ENCODE assay signal across 25 cellular contexts in the genomic region with DNA sequence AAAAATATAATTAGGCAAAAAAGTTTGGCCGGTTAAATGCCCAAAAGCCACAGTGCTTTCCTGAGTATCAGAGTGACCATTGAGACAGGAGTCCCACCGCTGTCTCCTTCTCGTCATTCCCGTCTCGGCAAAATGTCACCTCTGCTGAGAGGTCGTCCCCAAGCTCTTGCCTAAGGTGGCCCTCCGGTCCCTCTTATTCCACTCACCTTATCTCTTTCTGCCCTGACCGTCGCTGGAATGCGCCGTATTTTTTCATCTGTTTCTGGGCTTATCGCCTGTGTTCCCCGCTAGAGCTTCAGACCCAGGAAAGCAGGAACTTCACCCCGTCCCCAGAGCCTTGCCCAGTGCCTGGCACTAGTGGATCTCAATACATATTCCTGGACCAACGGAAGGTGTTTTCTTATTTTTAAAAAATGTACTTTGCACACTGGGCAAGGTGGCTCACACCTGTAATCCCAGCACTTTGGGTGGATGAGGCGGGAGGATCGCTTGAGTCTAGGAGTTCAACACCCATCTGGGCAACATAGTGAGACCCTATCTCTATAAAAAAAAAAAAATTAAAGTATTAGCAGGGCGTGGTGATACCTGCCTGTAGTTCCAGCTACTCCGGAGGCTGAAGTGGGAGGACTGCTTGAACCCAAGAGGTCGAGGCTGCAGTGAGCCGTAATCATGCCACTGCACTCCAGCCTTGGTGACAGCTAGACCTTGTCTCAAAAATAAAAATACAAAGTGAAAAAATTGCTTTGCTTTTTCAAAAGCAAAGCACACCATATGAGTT.
A peak's percentile ranks its signal among the peaks of the same experiment; 100 is the strongest.
DNase-seq lines count a peak whose midpoint lies in the region; ATAC-seq, FAIRE-seq and TF ChIP-seq lines count a peak whose summit lies in the region.
"Had no signal": no experiment of that assay in that cellular context is flagged by ENCODE, and none has a peak within 500 bp of the region (broad histone marks: within the 10 kb centered on the region; RNA-seq: fewer than 3 reads in every experiment).

No MANE protein-coding gene starts in this region.

- peak overlapping the region; percentile 74 for H3K27ac Mint-ChIP-seq in activated CD4-positive, alpha-beta T cell treated with anti-CD3 and anti-CD28 coated beads, Interleukin-2, amount 10 ng/mL, durations not matched to agents 7 days and 5 days
- peak overlapping the region; percentile 40 for H3K27ac Mint-ChIP-seq in CD4-positive, alpha-beta T cell
- H3K27ac Mint-ChIP-seq in neural progenitor cell (peak overlapping the region; percentile 68), mesothelial cell of epicardium (no peak overlapping the region)

- H3K4me3 Mint-ChIP-seq in activated CD4-positive, alpha-beta T cell treated with anti-CD3 and anti-CD28 coated beads, Interleukin-2, amount 10 ng/mL, durations not matched to agents 7 days and 5 days = no peak overlapping the region
- H3K4me3 Mint-ChIP-seq in CD4-positive, alpha-beta T cell = no peak overlapping the region
- no peak overlapping the region for H3K4me3 Mint-ChIP-seq in neural progenitor cell
- no peak overlapping the region for H3K4me3 Mint-ChIP-seq in mesothelial cell of epicardium

- H3K36me3 Mint-ChIP-seq in activated CD4-positive, alpha-beta T cell treated with anti-CD3 and anti-CD28 coated beads, Interleukin-2, amount 10 ng/mL, durations not matched to agents 7 days and 5 days (ENCODE audit: low read depth) = no peaks in the 10 kb centered on the region
- H3K36me3 Mint-ChIP-seq in CD4-positive, alpha-beta T cell (ENCODE audit: low read depth) = no peaks in the 10 kb centered on the region
- no peaks in the 10 kb centered on the region for H3K36me3 Mint-ChIP-seq in neural progenitor cell
- H3K36me3 Mint-ChIP-seq in mesothelial cell of epicardium = no peaks in the 10 kb centered on the region

- H3K27me3 ChIP-seq in CD4-positive, alpha-beta T cell (ENCODE audit: control insufficient read depth, insufficient read depth, low read length) = no peaks in the 10 kb centered on the region
- H3K27me3 ChIP-seq in K562 (ENCODE audit: control insufficient read depth in 2 of 2, insufficient read depth in 2 of 2, low read length in 2 of 2) (no peaks in the 10 kb centered on the region), neural progenitor cell (no peaks in the 10 kb centered on the region)
- H3K27me3 ChIP-seq: esophagus muscularis mucosa had no signal

- H3K4me2 ChIP-seq in K562 (ENCODE audit: insufficient read depth, low read length) (peak overlapping the region; percentile 61), neural progenitor cell (no peak overlapping the region)

- H3K4me3 ChIP-seq in K562 = no peak overlapping the region
- no peak overlapping the region for H3K4me3 ChIP-seq in neural progenitor cell
- H3K4me3 ChIP-seq: esophagus muscularis mucosa, lower lobe of right lung had no signal

- no peaks in the 10 kb centered on the region for H3K79me2 ChIP-seq in K562 (ENCODE audit: control insufficient read depth, insufficient read depth, low read length)
- no peaks in the 10 kb centered on the region for H3K79me2 ChIP-seq in neural progenitor cell (ENCODE audit: low read depth)

- ATAC-seq in CD4-positive, alpha-beta T cell (ENCODE audit: poor library complexity) = no peak
- ATAC-seq in K562 = peak; percentile 28
- ATAC-seq: lower lobe of right lung, Right ventricle myocardium inferior, sciatic nerve had no signal

- H3K9me1 ChIP-seq in K562 (ENCODE audit: control insufficient read depth, insufficient read depth, low read length) = no peaks in the 10 kb centered on the region

- POLR2A ChIA-PET in activated CD4-positive, alpha-beta T cell treated with anti-CD3 and anti-CD28 coated beads, Interleukin-2, amount 10 ng/mL, durations not matched to agents 7 days and 5 days (lab: Charles Lee) = no interaction called here
- POLR2A ChIA-PET in CD4-positive, alpha-beta T cell (lab: Charles Lee) = interaction anchor here (0.6 to 1.2 kb wide), 2 partner anchors 8 to 1768 kb away, joined by 3 to 4 read pairs; no protein-coding TSS in a partner anchor
- POLR2A ChIA-PET in K562 (lab: Yijun Ruan, JAX) = interaction anchor here (0.6 to 1.0 kb wide), 5 partner anchors 40 to 209 kb away, joined by 3 to 4 read pairs (median 3); no protein-coding TSS in a partner anchor

- no peak for TF ChIP-seq EP300 in K562 (IDR thresholded peaks at IDR 0.05; ENCODE audit: low read length)

- TF ChIP-seq POLR2A in K562 (conservative IDR thresholded peaks at IDR 0.05) = no peak

- no peak for DNase-seq in activated CD4-positive, alpha-beta T cell treated with anti-CD3 and anti-CD28 coated beads, Interleukin-2, amount 10 ng/mL, durations not matched to agents 7 days and 5 days
- no peak for DNase-seq in activated CD4-positive, alpha-beta T cell treated with anti-CD3 and anti-CD28 coated beads for 1 hour
- no peak for DNase-seq in CD4-positive, alpha-beta T cell
- DNase-seq in K562 (ENCODE audit: extremely low read depth in 1 of 4, low spot score in 3 of 4) (peak; percentile 51 to 75 (median 70)), neural progenitor cell (ENCODE audit: low spot score) (no peak), mesothelial cell of epicardium (ENCODE audit: low spot score in 2 of 2, unreplicated experiment in 2 of 2) (no peak), iPS-NIHi11 (ENCODE audit: low spot score) (no peak), NCI-H446 treated with DMSO at 0.1 percent for 48 hours (lab: John Stamatoyannopoulos, UW) (no peak)
- DNase-seq: activated naive CD4-positive, alpha-beta T cell; aorta; cerebellar nuclear complex; effector CD4-positive, alpha-beta T cell; Kasumi-1; lower lobe of right lung; NCI-H1092; NCI-H2081 had no signal

- no peaks in the 10 kb centered on the region for H3K9me3 Mint-ChIP-seq in activated CD4-positive, alpha-beta T cell treated with anti-CD3 and anti-CD28 coated beads, Interleukin-2, amount 10 ng/mL, durations not matched to agents 7 days and 5 days
- no peaks in the 10 kb centered on the region for H3K9me3 Mint-ChIP-seq in CD4-positive, alpha-beta T cell
- H3K9me3 Mint-ChIP-seq in neural progenitor cell (no peaks in the 10 kb centered on the region), mesothelial cell of epicardium (no peaks in the 10 kb centered on the region)

- TF ChIP-seq CTCF in CD4-positive, alpha-beta T cell (IDR thresholded peaks at IDR 0.05) = no peak
- TF ChIP-seq CTCF in K562 (IDR thresholded peaks at IDR 0.05 in 2 of 3, conservative IDR thresholded peaks at IDR 0.05 in 1 of 3; ENCODE audit: insufficient read depth in 2 of 3, low read depth in 1 of 3, low read length in 3 of 3) = no peak
- no peak for TF ChIP-seq CTCF in neural progenitor cell (IDR thresholded peaks at IDR 0.05)
- TF ChIP-seq CTCF in mesothelial cell of epicardium (IDR thresholded peaks at IDR 0.05; ENCODE audit: unreplicated experiment) = no peak

- 15% methylated on average over 21 of the region's 21 CpGs for WGBS in K562 (ENCODE audit: insufficient coverage, low coverage, missing lambda C conversion rate)

- peaks cover 51 to 58% of the 10 kb centered on the region in 2 experiments for H3K4me1 ChIP-seq in K562 (replicated peaks in 1 of 2; ENCODE audit: control insufficient read depth in 2 of 2, insufficient read depth in 2 of 2, low read length in 2 of 2)
- no peaks in the 10 kb centered on the region for H3K4me1 ChIP-seq in neural progenitor cell

- CTCF ChIA-PET in activated CD4-positive, alpha-beta T cell treated with anti-CD3 and anti-CD28 coated beads, Interleukin-2, amount 10 ng/mL, durations not matched to agents 7 days and 5 days (lab: Charles Lee) = interaction anchor here (0.6 to 1.9 kb wide), 3 partner anchors 12 to 162 kb away, joined by 3 to 7 read pairs (median 5); no protein-coding TSS in a partner anchor
- CTCF ChIA-PET in CD4-positive, alpha-beta T cell (lab: Charles Lee) = no interaction called here
- CTCF ChIA-PET in K562 (lab: Yijun Ruan, JAX; ENCODE audit: low intra/inter-chr PET ratio) = no interaction called here

- peak overlapping the region; percentile 68; the same call in 1 of the 2 replicates for H2AFZ ChIP-seq in K562 (ENCODE audit: low read depth, low read length)
- no peak overlapping the region for H2AFZ ChIP-seq in neural progenitor cell (replicated peaks)

- no peak overlapping the region for H3K27ac ChIP-seq in CD4-positive, alpha-beta T cell (ENCODE audit: low read depth, low read length)
- no peak overlapping the region; the same call in 2 of the 3 replicates for H3K27ac ChIP-seq in K562 (ENCODE audit: extremely low read depth, low read depth, low read length)
- no peak overlapping the region for H3K27ac ChIP-seq in neural progenitor cell
- H3K27ac ChIP-seq: C4-2B, esophagus muscularis mucosa, lower lobe of right lung had no signal

- BruUV-seq in K562 (replicated peaks; lab: Mats Ljungman, UMichigan) = no TSS peak

- no peaks in the 10 kb centered on the region for H3K27me3 Mint-ChIP-seq in activated CD4-positive, alpha-beta T cell treated with anti-CD3 and anti-CD28 coated beads, Interleukin-2, amount 10 ng/mL, durations not matched to agents 7 days and 5 days
- H3K27me3 Mint-ChIP-seq in CD4-positive, alpha-beta T cell = no peaks in the 10 kb centered on the region
- H3K27me3 Mint-ChIP-seq in neural progenitor cell (ENCODE audit: insufficient read depth, low read depth) (peaks cover 14% of the 10 kb centered on the region), mesothelial cell of epicardium (ENCODE audit: low read depth) (no peaks in the 10 kb centered on the region)

- H3K9ac ChIP-seq in K562 (ENCODE audit: insufficient read depth in 1 of 2, low read depth in 2 of 2, low read length in 2 of 2) (no peak overlapping the region), neural progenitor cell (no peak overlapping the region)

- H4K20me1 ChIP-seq in K562 (replicated peaks; ENCODE audit: control insufficient read depth, insufficient read depth, low read length) (no peaks in the 10 kb centered on the region), neural progenitor cell (ENCODE audit: low read depth) (no peaks in the 10 kb centered on the region)

- in situ Hi-C loops in K562 (cut with MboI) = no loop called here

- no peaks in the 10 kb centered on the region for H3F3A ChIP-seq in neural progenitor cell (ENCODE audit: low read depth)

- TF ChIP-seq RAD21 in K562 (CRISPR knock-in tag; conservative IDR thresholded peaks at IDR 0.05 in 1 of 2, IDR thresholded peaks at IDR 0.05 in 1 of 2) = no peak

- FAIRE-seq in K562 (lab: Jason Lieb, UNC) = peak; percentile 37
- FAIRE-seq: frontal cortex, H1, kidney, TTC549, urothelium cell line had no signal

- H3K9me3 ChIP-seq in CD4-positive, alpha-beta T cell (ENCODE audit: control insufficient read depth, low read length) = no peaks in the 10 kb centered on the region
- H3K9me3 ChIP-seq in K562 (replicated peaks; ENCODE audit: control insufficient read depth, insufficient read depth, low read depth, low read length) = no peaks in the 10 kb centered on the region
- no peaks in the 10 kb centered on the region for H3K9me3 ChIP-seq in neural progenitor cell (ENCODE audit: low read depth)
- H3K9me3 ChIP-seq: esophagus muscularis mucosa, lower lobe of right lung had no signal

- intact Hi-C loops in CD4-positive, alpha-beta T cell (cut with DNase I, micrococcal nuclease) = loop anchor here (5.0 to 10.0 kb wide), 2 partner anchors 47 to 195 kb away; a partner anchor contains a TSS
- intact Hi-C loops in K562 (cut with micrococcal nuclease) = no loop called here

- no peaks in the 10 kb centered on the region for H3K36me3 ChIP-seq in K562 (ENCODE audit: control insufficient read depth, insufficient read depth, low read length)
- H3K36me3 ChIP-seq in neural progenitor cell = no peaks in the 10 kb centered on the region
- H3K36me3 ChIP-seq: esophagus muscularis mucosa, lower lobe of right lung had no signal

- H3K4me1 Mint-ChIP-seq in activated CD4-positive, alpha-beta T cell treated with anti-CD3 and anti-CD28 coated beads, Interleukin-2, amount 10 ng/mL, durations not matched to agents 7 days and 5 days = peaks cover 75% of the 10 kb centered on the region
- H3K4me1 Mint-ChIP-seq in CD4-positive, alpha-beta T cell (ENCODE audit: low read depth) = peaks cover 54% of the 10 kb centered on the region
- H3K4me1 Mint-ChIP-seq in neural progenitor cell (peaks cover 25% of the 10 kb centered on the region), mesothelial cell of epicardium (peaks cover 34% of the 10 kb centered on the region)

Comparison
In these comparisons a context has a peak if more than half of its experiments do, and no peak if none do; other contexts are left out.
1. DNase-seq: peak in K562 (4 of 4); none in activated CD4-positive, alpha-beta T cell treated with anti-CD3 and anti-CD28 coated beads, Interleukin-2, amount 10 ng/mL, durations not matched to agents 7 days and 5 days (single experiment), activated CD4-positive, alpha-beta T cell treated with anti-CD3 and anti-CD28 coated beads for 1 hour (single experiment), CD4-positive, alpha-beta T cell (0 of 10), neural progenitor cell (single experiment), mesothelial cell of epicardium (0 of 2), iPS-NIHi11 (single experiment) and NCI-H446 treated with DMSO at 0.1 percent for 48 hours (single experiment).